8 cellular contexts compared by ENCODE assay signal in the genomic region with DNA sequence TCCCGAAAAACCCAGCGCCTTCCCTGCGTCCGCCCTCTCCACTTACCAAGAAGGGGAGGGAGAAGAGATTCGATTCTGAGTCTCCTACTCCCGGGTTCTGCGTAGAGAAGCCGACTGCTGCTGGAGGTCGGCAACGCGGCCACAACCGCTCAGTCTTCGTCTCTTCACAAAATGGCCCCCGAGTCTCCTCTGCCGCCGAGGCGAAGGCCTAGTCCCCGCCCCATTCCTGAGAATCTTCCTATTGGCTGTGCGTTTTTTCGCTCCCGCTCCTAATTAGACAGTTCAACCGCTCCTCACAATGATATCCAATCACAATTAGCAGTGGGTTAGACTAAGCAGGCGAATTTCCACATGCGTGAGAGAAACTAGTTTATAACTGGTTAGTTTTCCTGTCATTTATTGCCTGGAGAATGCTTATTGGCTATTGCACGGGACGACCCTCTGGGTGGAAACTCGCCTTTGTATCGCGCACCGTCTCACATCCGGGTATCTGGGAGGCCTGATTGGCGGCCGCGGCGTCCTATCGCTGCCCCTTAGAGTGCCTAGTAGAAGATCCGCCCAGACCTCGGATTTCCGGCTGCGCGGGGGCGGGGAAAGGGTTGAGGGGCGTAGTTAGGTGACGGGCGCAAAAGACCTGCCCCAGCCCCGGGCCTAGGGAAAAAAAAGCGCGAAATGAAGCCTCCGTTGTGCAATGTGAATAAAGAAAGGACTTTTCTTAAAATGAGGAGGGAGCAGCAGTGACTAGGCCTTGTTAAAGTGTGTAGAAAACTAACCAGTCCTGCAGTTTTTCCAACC. TPM values are rescaled to one million over a fixed set of nuclear protein-coding genes. Genes with fewer than 3 reads are reported as not detected.
DNase-seq lines count a peak whose midpoint lies in the region; ATAC-seq and TF ChIP-seq lines count a peak whose summit lies in the region.

HNRNPC (minus strand) TSS at position 191 of the 795 bp plus-strand sequence. CDS start 35,249 bp downstream, outside the sequence.

- peaks cover 32% of the 10 kb centered on the region for H3K4me1 ChIP-seq in osteoblast (ENCODE audit: insufficient read depth, low read length)
- H3K4me1 ChIP-seq in thoracic aorta (ENCODE audit: control insufficient read depth in 1 of 2, low read depth in 2 of 2) = peaks cover 29 to 32% of the 10 kb centered on the region in 2 donors

- H3K4me3 Mint-ChIP-seq in activated naive CD8-positive, alpha-beta T cell treated with anti-CD3 and anti-CD28 coated beads, Interleukin-2, amount 10 ng/mL, durations not matched to agents 7 days and 5 days = peak within 1 kb of the TSS; percentile 99
- peak within 1 kb of the TSS; percentile 99 for H3K4me3 Mint-ChIP-seq in glutamatergic neuron (ENCODE audit: unreplicated experiment)

- peaks cover 36% of the 10 kb centered on the region for H3F3A ChIP-seq in SU-DHL-6 (ENCODE audit: insufficient read depth)

- peaks cover 34% of the 10 kb centered on the region for H3K36me3 ChIP-seq in SU-DHL-6 (ENCODE audit: low read length)
- H3K36me3 ChIP-seq in osteoblast (ENCODE audit: insufficient read depth, low read length) = peaks cover 34% of the 10 kb centered on the region
- H3K36me3 ChIP-seq in thoracic aorta = peaks cover 5% of the 10 kb centered on the region

- peak within 1 kb of the TSS; percentile 100 for H3K27ac Mint-ChIP-seq in activated naive CD8-positive, alpha-beta T cell treated with anti-CD3 and anti-CD28 coated beads, Interleukin-2, amount 10 ng/mL, durations not matched to agents 7 days and 5 days
- peak within 1 kb of the TSS; percentile 100 for H3K27ac Mint-ChIP-seq in glutamatergic neuron (ENCODE audit: unreplicated experiment)

- peak within 1 kb of the TSS; percentile 89 for H3K27ac ChIP-seq in SU-DHL-6 (ENCODE audit: low read depth, low read length)
- peak within 1 kb of the TSS; percentile 100 for H3K27ac ChIP-seq in osteoblast (ENCODE audit: low read depth, low read length)
- H3K27ac ChIP-seq in thoracic aorta = peak within 1 kb of the TSS; percentile 94 to 95

- ATAC-seq in HG02678 (IDR thresholded peaks at IDR 0.05; ENCODE audit: unreplicated experiment) (peak; percentile 93), thoracic aorta (ENCODE audit: insufficient number of reproducible peaks, low FRiP score, low read depth) (peak; percentile 100)
- peak; percentile 92 for ATAC-seq in activated naive CD8-positive, alpha-beta T cell treated with anti-CD3 and anti-CD28 coated beads, Interleukin-2, amount 10 ng/mL, durations not matched to agents 7 days and 5 days (ENCODE audit: low read depth)

- DNase-seq in NCI-H128 (lab: John Stamatoyannopoulos, UW; ENCODE audit: unreplicated experiment) (peak; percentile 100), glutamatergic neuron (peak; percentile 100), osteoblast (ENCODE audit: insufficient read length, low spot score, missing footprints) (peak; percentile 94), thoracic aorta (ENCODE audit: low spot score) (peak; percentile 100)
- DNase-seq in activated naive CD8-positive, alpha-beta T cell treated with anti-CD3 and anti-CD28 coated beads, Interleukin-2, amount 10 ng/mL, durations not matched to agents 7 days and 5 days = peak; percentile 100

- H3K4me2 ChIP-seq in SU-DHL-6 (ENCODE audit: low read depth, low read length, poor library complexity, severe bottlenecking) (peak within 1 kb of the TSS; percentile 97), osteoblast (ENCODE audit: insufficient read depth, low read length) (peak within 1 kb of the TSS; percentile 93)

- H2AFZ ChIP-seq in SU-DHL-6 (ENCODE audit: low read depth, low read length, severe bottlenecking) (peak within 1 kb of the TSS; percentile 55), osteoblast (ENCODE audit: low read length) (peak within 1 kb of the TSS; percentile 96)

- peaks cover 30% of the 10 kb centered on the region for H3K36me3 Mint-ChIP-seq in activated naive CD8-positive, alpha-beta T cell treated with anti-CD3 and anti-CD28 coated beads, Interleukin-2, amount 10 ng/mL, durations not matched to agents 7 days and 5 days
- no peaks in the 10 kb centered on the region for H3K36me3 Mint-ChIP-seq in glutamatergic neuron (ENCODE audit: unreplicated experiment)

- H3K27me3 ChIP-seq in SU-DHL-6 (ENCODE audit: low read length) (no peaks in the 10 kb centered on the region), osteoblast (ENCODE audit: insufficient read depth, low read length) (no peaks in the 10 kb centered on the region), thoracic aorta (replicated peaks; ENCODE audit: insufficient read depth) (no peaks in the 10 kb centered on the region)

- no peak for TF ChIP-seq CTCF in SU-DHL-6 (IDR thresholded peaks at IDR 0.05; ENCODE audit: insufficient read depth, low read length, poor library complexity, severe bottlenecking)
- no peak for TF ChIP-seq CTCF in glutamatergic neuron (IDR thresholded peaks at IDR 0.05; ENCODE audit: partially characterized antibody, unreplicated experiment)
- no peak for TF ChIP-seq CTCF in osteoblast (IDR thresholded peaks at IDR 0.05; ENCODE audit: extremely low read depth, low read depth, low read length)
- no peak for TF ChIP-seq CTCF in thoracic aorta (IDR thresholded peaks at IDR 0.05)

- H3K79me2 ChIP-seq in SU-DHL-6 (ENCODE audit: insufficient read depth, low read length) = peaks cover 48% of the 10 kb centered on the region
- H3K79me2 ChIP-seq in osteoblast (ENCODE audit: insufficient read depth, low read length) = peaks cover 48% of the 10 kb centered on the region

- peak; percentile 88 for TF ChIP-seq POLR2A in GM10847 (IDR thresholded peaks at IDR 0.05; ENCODE audit: extremely low read depth, insufficient read length)

- H3K9ac ChIP-seq in SU-DHL-6 (ENCODE audit: low read length) = peak within 1 kb of the TSS; percentile 90

- POLR2A ChIA-PET in activated naive CD8-positive, alpha-beta T cell treated with anti-CD3 and anti-CD28 coated beads, Interleukin-2, amount 10 ng/mL, durations not matched to agents 7 days and 5 days (lab: Charles Lee) = interaction anchor here (0.8 to 1.5 kb wide), 3 partner anchors 15 to 168 kb away, joined by 3 to 6 read pairs (median 3); no protein-coding TSS in a partner anchor

- H3K9me3 ChIP-seq in SU-DHL-6 (ENCODE audit: insufficient read depth, low read length) = no peaks in the 10 kb centered on the region
- no peaks in the 10 kb centered on the region for H3K9me3 ChIP-seq in osteoblast (ENCODE audit: low read depth, low read length)
- H3K9me3 ChIP-seq in thoracic aorta = no peaks in the 10 kb centered on the region

- no peaks in the 10 kb centered on the region for H3K9me3 Mint-ChIP-seq in activated naive CD8-positive, alpha-beta T cell treated with anti-CD3 and anti-CD28 coated beads, Interleukin-2, amount 10 ng/mL, durations not matched to agents 7 days and 5 days
- peaks cover 9% of the 10 kb centered on the region for H3K9me3 Mint-ChIP-seq in glutamatergic neuron (ENCODE audit: unreplicated experiment)

- peaks cover 38% of the 10 kb centered on the region for H3K4me1 Mint-ChIP-seq in activated naive CD8-positive, alpha-beta T cell treated with anti-CD3 and anti-CD28 coated beads, Interleukin-2, amount 10 ng/mL, durations not matched to agents 7 days and 5 days
- H3K4me1 Mint-ChIP-seq in glutamatergic neuron (ENCODE audit: low read depth, unreplicated experiment) = peaks cover 13% of the 10 kb centered on the region

- no peaks in the 10 kb centered on the region for H3K27me3 Mint-ChIP-seq in activated naive CD8-positive, alpha-beta T cell treated with anti-CD3 and anti-CD28 coated beads, Interleukin-2, amount 10 ng/mL, durations not matched to agents 7 days and 5 days
- H3K27me3 Mint-ChIP-seq in glutamatergic neuron (ENCODE audit: unreplicated experiment) = peaks cover 6% of the 10 kb centered on the region

- H3K4me3 ChIP-seq in SU-DHL-6 (ENCODE audit: insufficient read depth, low read length, poor library complexity, severe bottlenecking) (peak within 1 kb of the TSS; percentile 96), osteoblast (ENCODE audit: insufficient read depth, low read length) (peak within 1 kb of the TSS; percentile 100), thoracic aorta (peak within 1 kb of the TSS; percentile 92)

- H3K9me2 ChIP-seq in SU-DHL-6 (replicated peaks; ENCODE audit: insufficient read depth, low read length) = no peaks in the 10 kb centered on the region

- peaks cover 40% of the 10 kb centered on the region for H4K20me1 ChIP-seq in SU-DHL-6 (ENCODE audit: low read depth, low read length)
- peaks cover 46% of the 10 kb centered on the region for H4K20me1 ChIP-seq in osteoblast (ENCODE audit: insufficient read depth, low read length)

RNA-seq across cellular contexts. Expression of gene HNRNPC, which starts in this region (rescaled TPM):
- total RNA-seq in activated naive CD8-positive, alpha-beta T cell treated with anti-CD3 and anti-CD28 coated beads, Interleukin-2, amount 10 ng/mL, durations not matched to agents 7 days and 5 days = 100 to 1,000 TPM; 658 to 677 TPM
- total RNA-seq in glutamatergic neuron (ENCODE audit: unreplicated experiment) = 514 TPM
- 402 and 446 TPM in 2 replicates for total RNA-seq in osteoblast
- total RNA-seq in thoracic aorta = 100 to 1,000 TPM; 208 to 422 TPM

Comparison
In these comparisons a context has a peak if more than half of its experiments do, and no peak if none do; other contexts are left out.
1. Peak in every context shown above with its lines: DNase-seq, ATAC-seq, H3K4me3 ChIP-seq and H3K27ac ChIP-seq.